In genomic region chr18:48886520-48887293, GRCh38 we compare ENCODE assay signal across 18 cellular contexts.
DNase-seq lines count a peak whose midpoint lies in the region; ATAC-seq and TF ChIP-seq lines count a peak whose summit lies in the region.
"Had no signal": no experiment of that assay in that cellular context is flagged by ENCODE, and none has a peak within 500 bp of the region (broad histone marks: within the 10 kb centered on the region; RNA-seq: fewer than 3 reads in every experiment).

No MANE protein-coding gene starts in this region.

- no peaks in the 10 kb centered on the region for H3K27me3 Mint-ChIP-seq in activated naive CD8-positive, alpha-beta T cell treated with anti-CD3 and anti-CD28 coated beads, Interleukin-2, amount 10 ng/mL, durations not matched to agents 7 days and 5 days
- H3K27me3 Mint-ChIP-seq in activated naive CD8-positive, alpha-beta T cell treated with anti-CD3 and anti-CD28 coated beads, Interleukin-2, amount 50 U/mL, for 24 hours, result no peaks in the 10 kb centered on the region
- H3K27me3 Mint-ChIP-seq in T-helper 17 cell, result no peaks in the 10 kb centered on the region
- no peaks in the 10 kb centered on the region for H3K27me3 Mint-ChIP-seq in nephron (ENCODE audit: low read depth)
- peaks cover 2% of the 10 kb centered on the region for H3K27me3 Mint-ChIP-seq in activated CD8-positive, alpha-beta T cell treated with anti-CD3 and anti-CD28 coated beads, Interleukin-2, amount 10 ng/mL, durations not matched to agents 7 days and 5 days (ENCODE audit: low read depth)

- no peak overlapping the region for H3K4me3 Mint-ChIP-seq in activated naive CD8-positive, alpha-beta T cell treated with anti-CD3 and anti-CD28 coated beads, Interleukin-2, amount 10 ng/mL, durations not matched to agents 7 days and 5 days
- H3K4me3 Mint-ChIP-seq in activated naive CD8-positive, alpha-beta T cell treated with anti-CD3 and anti-CD28 coated beads, Interleukin-2, amount 50 U/mL, for 24 hours, result no peak overlapping the region
- H3K4me3 Mint-ChIP-seq in T-helper 17 cell (no peak overlapping the region), nephron (no peak overlapping the region)
- H3K4me3 Mint-ChIP-seq in stimulated activated effector memory CD8-positive, alpha-beta T cell treated with anti-CD3 and anti-CD28 coated beads, Interleukin-12 subunit alpha, Interleukin-12 subunit beta, amount 100 ng/mL, for 72 hours, result no peak overlapping the region
- H3K4me3 Mint-ChIP-seq in activated CD8-positive, alpha-beta T cell treated with anti-CD3 and anti-CD28 coated beads, Interleukin-2, amount 10 ng/mL, durations not matched to agents 7 days and 5 days, result no peak overlapping the region

- no peaks in the 10 kb centered on the region for H3K9me3 Mint-ChIP-seq in activated naive CD8-positive, alpha-beta T cell treated with anti-CD3 and anti-CD28 coated beads, Interleukin-2, amount 10 ng/mL, durations not matched to agents 7 days and 5 days
- H3K9me3 Mint-ChIP-seq in activated naive CD8-positive, alpha-beta T cell treated with anti-CD3 and anti-CD28 coated beads, Interleukin-2, amount 50 U/mL, for 24 hours, result no peaks in the 10 kb centered on the region
- no peaks in the 10 kb centered on the region for H3K9me3 Mint-ChIP-seq in nephron
- H3K9me3 Mint-ChIP-seq in stimulated activated effector memory CD8-positive, alpha-beta T cell treated with anti-CD3 and anti-CD28 coated beads, Interleukin-12 subunit alpha, Interleukin-12 subunit beta, amount 100 ng/mL, for 72 hours, result no peaks in the 10 kb centered on the region
- no peaks in the 10 kb centered on the region for H3K9me3 Mint-ChIP-seq in activated CD8-positive, alpha-beta T cell treated with anti-CD3 and anti-CD28 coated beads, Interleukin-2, amount 10 ng/mL, durations not matched to agents 7 days and 5 days (ENCODE audit: insufficient read depth)

- no peaks in the 10 kb centered on the region for H3K4me1 Mint-ChIP-seq in activated naive CD8-positive, alpha-beta T cell treated with anti-CD3 and anti-CD28 coated beads, Interleukin-2, amount 10 ng/mL, durations not matched to agents 7 days and 5 days
- H3K4me1 Mint-ChIP-seq in activated naive CD8-positive, alpha-beta T cell treated with anti-CD3 and anti-CD28 coated beads, Interleukin-2, amount 50 U/mL, for 24 hours, result no peaks in the 10 kb centered on the region
- H3K4me1 Mint-ChIP-seq in T-helper 17 cell (peaks cover 8% of the 10 kb centered on the region), nephron (peaks cover 61% of the 10 kb centered on the region)
- peaks cover 33% of the 10 kb centered on the region for H3K4me1 Mint-ChIP-seq in stimulated activated effector memory CD8-positive, alpha-beta T cell treated with anti-CD3 and anti-CD28 coated beads, Interleukin-12 subunit alpha, Interleukin-12 subunit beta, amount 100 ng/mL, for 72 hours
- H3K4me1 Mint-ChIP-seq in activated CD8-positive, alpha-beta T cell treated with anti-CD3 and anti-CD28 coated beads, Interleukin-2, amount 10 ng/mL, durations not matched to agents 7 days and 5 days (ENCODE audit: low read depth), result no peaks in the 10 kb centered on the region

- no peaks in the 10 kb centered on the region for H3K36me3 Mint-ChIP-seq in activated naive CD8-positive, alpha-beta T cell treated with anti-CD3 and anti-CD28 coated beads, Interleukin-2, amount 10 ng/mL, durations not matched to agents 7 days and 5 days
- H3K36me3 Mint-ChIP-seq in activated naive CD8-positive, alpha-beta T cell treated with anti-CD3 and anti-CD28 coated beads, Interleukin-2, amount 50 U/mL, for 24 hours (ENCODE audit: low read depth), result no peaks in the 10 kb centered on the region
- peaks cover 3% of the 10 kb centered on the region for H3K36me3 Mint-ChIP-seq in T-helper 17 cell (ENCODE audit: low read depth)
- no peaks in the 10 kb centered on the region for H3K36me3 Mint-ChIP-seq in nephron (ENCODE audit: low read depth)
- H3K36me3 Mint-ChIP-seq in stimulated activated effector memory CD8-positive, alpha-beta T cell treated with anti-CD3 and anti-CD28 coated beads, Interleukin-12 subunit alpha, Interleukin-12 subunit beta, amount 100 ng/mL, for 72 hours, result no peaks in the 10 kb centered on the region
- H3K36me3 Mint-ChIP-seq in activated CD8-positive, alpha-beta T cell treated with anti-CD3 and anti-CD28 coated beads, Interleukin-2, amount 10 ng/mL, durations not matched to agents 7 days and 5 days (ENCODE audit: low read depth), result no peaks in the 10 kb centered on the region

- no peak for ATAC-seq in activated naive CD8-positive, alpha-beta T cell treated with anti-CD3 and anti-CD28 coated beads, Interleukin-2, amount 10 ng/mL, durations not matched to agents 7 days and 5 days (ENCODE audit: low read depth)
- no peak for ATAC-seq in activated naive CD8-positive, alpha-beta T cell treated with anti-CD3 and anti-CD28 coated beads, Interleukin-2, amount 50 U/mL, for 24 hours
- ATAC-seq in T-helper 17 cell (no peak), GM21825 (IDR thresholded peaks at IDR 0.05; ENCODE audit: unreplicated experiment) (no peak)
- no peak for ATAC-seq in stimulated activated effector memory CD8-positive, alpha-beta T cell treated with anti-CD3 and anti-CD28 coated beads, Interleukin-12 subunit alpha, Interleukin-12 subunit beta, amount 100 ng/mL, for 72 hours
- ATAC-seq in activated CD8-positive, alpha-beta T cell treated with anti-CD3 and anti-CD28 coated beads, Interleukin-2, amount 10 ng/mL, durations not matched to agents 7 days and 5 days, result no peak
- ATAC-seq: A549 had no signal

- POLR2A ChIA-PET in activated naive CD8-positive, alpha-beta T cell treated with anti-CD3 and anti-CD28 coated beads, Interleukin-2, amount 10 ng/mL, durations not matched to agents 7 days and 5 days (lab: Charles Lee), result interaction anchor here (0.7 kb wide), 1 partner anchor 66 kb away, joined by 3 read pairs; no protein-coding TSS in a partner anchor
- POLR2A ChIA-PET in activated CD8-positive, alpha-beta T cell treated with anti-CD3 and anti-CD28 coated beads, Interleukin-2, amount 10 ng/mL, durations not matched to agents 7 days and 5 days (lab: Charles Lee), result no interaction called here

- peak overlapping the region; percentile 61 for H3K27ac Mint-ChIP-seq in activated naive CD8-positive, alpha-beta T cell treated with anti-CD3 and anti-CD28 coated beads, Interleukin-2, amount 10 ng/mL, durations not matched to agents 7 days and 5 days
- no peak overlapping the region for H3K27ac Mint-ChIP-seq in activated naive CD8-positive, alpha-beta T cell treated with anti-CD3 and anti-CD28 coated beads, Interleukin-2, amount 50 U/mL, for 24 hours
- H3K27ac Mint-ChIP-seq in T-helper 17 cell, result peak overlapping the region; percentile 89
- H3K27ac Mint-ChIP-seq in nephron, result peak overlapping the region in 2 of 3 experiments; percentile 49 to 59
- H3K27ac Mint-ChIP-seq in stimulated activated effector memory CD8-positive, alpha-beta T cell treated with anti-CD3 and anti-CD28 coated beads, Interleukin-12 subunit alpha, Interleukin-12 subunit beta, amount 100 ng/mL, for 72 hours, result peak overlapping the region; percentile 26
- H3K27ac Mint-ChIP-seq in activated CD8-positive, alpha-beta T cell treated with anti-CD3 and anti-CD28 coated beads, Interleukin-2, amount 10 ng/mL, durations not matched to agents 7 days and 5 days, result no peak overlapping the region

- CTCF ChIA-PET in activated CD8-positive, alpha-beta T cell treated with anti-CD3 and anti-CD28 coated beads, Interleukin-2, amount 10 ng/mL, durations not matched to agents 7 days and 5 days (lab: Charles Lee), result no interaction called here

- no peak for TF ChIP-seq CTCF in nephron (IDR thresholded peaks at IDR 0.05; ENCODE audit: unreplicated experiment in 3 of 3)

- no peaks in the 10 kb centered on the region for H3K9me3 ChIP-seq in T-helper 17 cell (ENCODE audit: control insufficient read depth, low read length, poor library complexity, severe bottlenecking)
- H3K9me3 ChIP-seq: A549; BLaER1 treated with 17β-estradiol and CSF1 and Interleukin-3, amounts not matched to agents 10 nM and 100 nM had no signal

- peak; percentile 13 for DNase-seq in activated naive CD8-positive, alpha-beta T cell treated with anti-CD3 and anti-CD28 coated beads, Interleukin-2, amount 10 ng/mL, durations not matched to agents 7 days and 5 days
- DNase-seq in activated naive CD8-positive, alpha-beta T cell treated with anti-CD3 and anti-CD28 coated beads, Interleukin-2, amount 50 U/mL, for 24 hours, result no peak
- DNase-seq in T-helper 17 cell, result no peak
- DNase-seq in stimulated activated effector memory CD8-positive, alpha-beta T cell treated with anti-CD3 and anti-CD28 coated beads, Interleukin-12 subunit alpha, Interleukin-12 subunit beta, amount 100 ng/mL, for 72 hours (ENCODE audit: low spot score in 2 of 2), result no peak
- DNase-seq in effector CD4-positive, alpha-beta T cell, result no peak
- no peak for DNase-seq in activated CD8-positive, alpha-beta T cell treated with anti-CD3 and anti-CD28 coated beads, Interleukin-2, amount 10 ng/mL, durations not matched to agents 7 days and 5 days
- DNase-seq: DMS 273 treated with DMSO at 0.1 percent for 48 hours, GF-D8, KG1, NCI-H1417 treated with DMSO at 0.1 percent for 48 hours, NCI-H2029, NCI-H2171, NCI-H446, NCI-H69 had no signal

Comparison
In these comparisons a context has a peak if more than half of its experiments do, and no peak if none do; other contexts are left out.
1. H3K27ac Mint-ChIP-seq: peak in activated naive CD8-positive, alpha-beta T cell treated with anti-CD3 and anti-CD28 coated beads, Interleukin-2, amount 10 ng/mL, durations not matched to agents 7 days and 5 days (single experiment), T-helper 17 cell (single experiment), nephron (2 of 3) and stimulated activated effector memory CD8-positive, alpha-beta T cell treated with anti-CD3 and anti-CD28 coated beads, Interleukin-12 subunit alpha, Interleukin-12 subunit beta, amount 100 ng/mL, for 72 hours (single experiment); none in activated naive CD8-positive, alpha-beta T cell treated with anti-CD3 and anti-CD28 coated beads, Interleukin-2, amount 50 U/mL, for 24 hours (single experiment) and activated CD8-positive, alpha-beta T cell treated with anti-CD3 and anti-CD28 coated beads, Interleukin-2, amount 10 ng/mL, durations not matched to agents 7 days and 5 days (single experiment).